In the genomic region with DNA sequence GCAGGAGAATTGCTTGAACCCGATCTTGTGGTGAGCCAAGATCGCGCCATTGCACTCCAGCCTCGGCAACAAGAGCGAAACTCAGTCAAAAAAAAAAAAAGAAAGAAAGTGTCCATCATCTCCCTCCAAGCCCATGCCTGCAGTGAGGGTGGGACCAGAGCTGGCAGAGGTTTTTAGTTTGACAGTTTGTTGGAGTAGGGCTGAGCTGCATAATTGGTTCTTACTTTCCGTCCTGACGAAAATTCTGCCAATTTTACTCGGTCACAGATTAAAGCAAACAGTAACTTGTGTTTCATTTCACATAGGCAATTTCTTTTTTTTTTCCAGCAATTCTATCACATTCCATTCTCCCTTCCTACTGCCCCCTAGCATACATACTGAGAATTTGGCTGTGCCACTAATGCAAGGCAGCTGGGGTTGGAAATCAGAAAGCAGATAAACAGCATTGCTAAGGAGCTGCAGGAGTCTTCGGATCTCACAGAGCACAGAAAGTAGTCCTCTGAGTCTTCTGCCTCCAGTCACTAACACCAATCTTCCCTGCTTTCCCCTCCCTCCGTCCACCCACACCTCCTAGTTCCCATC, we compare ENCODE assay signal across 22 cellular contexts.
DNase-seq lines count a peak whose midpoint lies in the region; ATAC-seq and TF ChIP-seq lines count a peak whose summit lies in the region.
"Had no signal": no experiment of that assay in that cellular context is flagged by ENCODE, and none has a peak within 500 bp of the region (broad histone marks: within the 10 kb centered on the region; RNA-seq: fewer than 3 reads in every experiment).

No MANE protein-coding gene starts in this region.

- no peak overlapping the region for H3K27ac ChIP-seq in right atrium auricular region
- H3K27ac ChIP-seq: 22Rv1, lower lobe of right lung, prostate gland, SJSA1, tibial artery had no signal

- no peaks in the 10 kb centered on the region for H3K36me3 Mint-ChIP-seq in natural killer cell treated with Interleukin-12 subunit alpha and Interleukin-12 subunit beta and Interleukin-15 and Interleukin-18, amount 100 ng/mL, for 72 hours

- no peak overlapping the region for H3K27ac Mint-ChIP-seq in natural killer cell treated with Interleukin-12 subunit alpha and Interleukin-12 subunit beta and Interleukin-15 and Interleukin-18, amount 100 ng/mL, for 72 hours
- H3K27ac Mint-ChIP-seq: stimulated activated naive CD8-positive, alpha-beta T cell treated with anti-CD3 and anti-CD28 coated beads, Interleukin-15, amount 100 ng/mL, for 72 hours; T-helper 1 cell treated with Interleukin-12 subunit alpha and Interleukin-12 subunit beta and Interleukin-4 antibody, amounts not matched to agents 30 μg/mL and 1 μg/mL, for 36 hours had no signal

- peak; percentile 24 for ATAC-seq in Right ventricle myocardium superior (ENCODE audit: poor library complexity)
- ATAC-seq in natural killer cell treated with Interleukin-12 subunit alpha and Interleukin-12 subunit beta and Interleukin-15 and Interleukin-18, amount 100 ng/mL, for 72 hours, result no peak
- ATAC-seq in HG03521 (IDR thresholded peaks at IDR 0.05; ENCODE audit: unreplicated experiment), result no peak
- ATAC-seq: K562; lower lobe of right lung; stimulated activated naive CD8-positive, alpha-beta T cell treated with anti-CD3 and anti-CD28 coated beads, Interleukin-15, amount 100 ng/mL, for 72 hours had no signal

- intact Hi-C loops in Right ventricle myocardium superior (cut with DNase I), result no loop called here

- H3K27me3 Mint-ChIP-seq in natural killer cell treated with Interleukin-12 subunit alpha and Interleukin-12 subunit beta and Interleukin-15 and Interleukin-18, amount 100 ng/mL, for 72 hours, result peaks cover 0 to 5% of the 10 kb centered on the region in 2 donors
- H3K27me3 Mint-ChIP-seq: stimulated activated naive CD8-positive, alpha-beta T cell treated with anti-CD3 and anti-CD28 coated beads, Interleukin-15, amount 100 ng/mL, for 72 hours had no signal

- TF ChIP-seq CTCF in right atrium auricular region (IDR thresholded peaks at IDR 0.05) (no peak), astrocyte of the spinal cord (IDR thresholded peaks at IDR 0.05; ENCODE audit: low read depth, low read length) (peak; percentile 10), fibroblast of the aortic adventitia (IDR thresholded peaks at IDR 0.05; ENCODE audit: insufficient read depth, low read length) (peak; percentile 33)

- H3K27me3 ChIP-seq in right atrium auricular region, result no peaks in the 10 kb centered on the region
- H3K27me3 ChIP-seq: SJSA1, tibial artery had no signal

- H3K36me3 ChIP-seq in right atrium auricular region, result no peaks in the 10 kb centered on the region
- H3K36me3 ChIP-seq: lower lobe of right lung, prostate gland, SJSA1, tibial artery had no signal

- no peak overlapping the region for H3K4me3 ChIP-seq in right atrium auricular region
- no peak overlapping the region for H3K4me3 ChIP-seq in astrocyte of the spinal cord (ENCODE audit: low read depth, low read length)
- no peak overlapping the region for H3K4me3 ChIP-seq in fibroblast of the aortic adventitia (ENCODE audit: low read depth, low read length)
- H3K4me3 ChIP-seq: K562, lower lobe of right lung, prostate gland, SJSA1, tibial artery had no signal

- in situ Hi-C loops in astrocyte of the spinal cord (cut with HindIII; ENCODE audit: low sequenced_read_pairs), result no loop called here

- peaks cover 0 to 9% of the 10 kb centered on the region in 2 donors for H3K4me1 ChIP-seq in right atrium auricular region
- H3K4me1 ChIP-seq: prostate gland had no signal

- H3K9me3 Mint-ChIP-seq in natural killer cell treated with Interleukin-12 subunit alpha and Interleukin-12 subunit beta and Interleukin-15 and Interleukin-18, amount 100 ng/mL, for 72 hours, result peaks cover 3% of the 10 kb centered on the region
- H3K9me3 Mint-ChIP-seq: stimulated activated naive CD8-positive, alpha-beta T cell treated with anti-CD3 and anti-CD28 coated beads, Interleukin-15, amount 100 ng/mL, for 72 hours; T-helper 1 cell treated with Interleukin-12 subunit alpha and Interleukin-12 subunit beta and Interleukin-4 antibody, amounts not matched to agents 30 μg/mL and 1 μg/mL, for 36 hours had no signal

- DNase-seq in Right ventricle myocardium superior (no peak), right atrium auricular region (ENCODE audit: low spot score) (no peak), astrocyte of the spinal cord (ENCODE audit: low read depth, low spot score) (no peak), fibroblast of the aortic adventitia (ENCODE audit: low read depth) (peak; percentile 39), MV-4-11 (lab: John Stamatoyannopoulos, UW) (no peak), ecto neural progenitor cell (ENCODE audit: low spot score) (no peak)
- no peak for DNase-seq in natural killer cell treated with Interleukin-12 subunit alpha and Interleukin-12 subunit beta and Interleukin-15 and Interleukin-18, amount 100 ng/mL, for 72 hours (ENCODE audit: low spot score)
- DNase-seq: activated CD4-positive, alpha-beta T cell treated with anti-CD3 and anti-CD28 coated beads for 4 hours; activated naive CD4-positive, alpha-beta T cell; activated T-cell treated with anti-CD3 and anti-CD28 coated beads, Interleukin-2, amount 50 U/mL, for 48 hours; DMS153; lower lobe of right lung; NCI-H1436 treated with DMSO at 0.1 percent for 48 hours; NCI-H526; stimulated activated naive CD8-positive, alpha-beta T cell treated with anti-CD3 and anti-CD28 coated beads, Interleukin-15, amount 100 ng/mL, for 72 hours; tibial artery had no signal

- H3K9me3 ChIP-seq in right atrium auricular region, result peaks cover 0 to 8% of the 10 kb centered on the region in 2 donors
- H3K9me3 ChIP-seq: lower lobe of right lung, prostate gland, SJSA1, tibial artery had no signal

- no peaks in the 10 kb centered on the region for H3K4me1 Mint-ChIP-seq in natural killer cell treated with Interleukin-12 subunit alpha and Interleukin-12 subunit beta and Interleukin-15 and Interleukin-18, amount 100 ng/mL, for 72 hours (ENCODE audit: low read depth in 2 of 2)
- H3K4me1 Mint-ChIP-seq: stimulated activated naive CD8-positive, alpha-beta T cell treated with anti-CD3 and anti-CD28 coated beads, Interleukin-15, amount 100 ng/mL, for 72 hours had no signal

- H3K4me3 Mint-ChIP-seq in natural killer cell treated with Interleukin-12 subunit alpha and Interleukin-12 subunit beta and Interleukin-15 and Interleukin-18, amount 100 ng/mL, for 72 hours, result no peak overlapping the region
- H3K4me3 Mint-ChIP-seq: stimulated activated naive CD8-positive, alpha-beta T cell treated with anti-CD3 and anti-CD28 coated beads, Interleukin-15, amount 100 ng/mL, for 72 hours; T-helper 1 cell treated with Interleukin-12 subunit alpha and Interleukin-12 subunit beta and Interleukin-4 antibody, amounts not matched to agents 30 μg/mL and 1 μg/mL, for 36 hours had no signal

Comparison
In these comparisons a context has a peak if more than half of its experiments do, and no peak if none do; other contexts are left out.
1. CTCF ChIP-seq: peak in astrocyte of the spinal cord (single experiment) and fibroblast of the aortic adventitia (single experiment); none in right atrium auricular region (0 of 2).